In the genomic region with DNA sequence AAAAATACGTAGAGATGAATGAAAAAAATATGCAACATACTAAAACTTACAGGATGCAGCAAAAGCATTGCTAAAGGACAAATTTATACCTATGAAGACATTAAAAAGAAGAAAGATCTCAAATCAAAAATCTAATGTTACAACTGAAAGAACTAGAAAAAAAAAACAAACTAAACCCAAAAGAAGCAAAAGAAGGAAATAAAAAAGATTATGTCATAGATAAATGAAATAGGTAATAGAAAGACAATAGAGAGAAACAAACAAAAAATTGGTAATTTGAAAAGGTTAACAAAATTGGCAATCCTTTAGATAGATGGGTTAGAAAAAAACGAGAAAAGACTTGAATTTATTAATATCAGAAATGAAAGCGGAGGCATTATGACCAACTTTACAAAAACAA, we compare ENCODE assay signal across 21 cellular contexts.
"Had no signal": no experiment of that assay in that cellular context is flagged by ENCODE, and none has a peak within 500 bp of the region (broad histone marks: within the 10 kb centered on the region; RNA-seq: fewer than 3 reads in every experiment).

No MANE protein-coding gene starts in this region.

- H3K27ac ChIP-seq: coronary artery, dorsolateral prefrontal cortex, esophagus muscularis mucosa, foreskin keratinocyte, gastrocnemius medialis, heart left ventricle, hepatocyte, left lung, lower lobe of right lung had no signal

- FAIRE-seq: endothelial cell of umbilical vein had no signal

- H3K4me1 ChIP-seq: esophagus muscularis mucosa, foreskin keratinocyte, gastrocnemius medialis, heart left ventricle, left lung, lower lobe of right lung had no signal

- H3K27me3 ChIP-seq: dorsolateral prefrontal cortex, esophagus muscularis mucosa, foreskin keratinocyte, gastrocnemius medialis, heart left ventricle, hepatocyte, left lung had no signal

- H3K36me3 ChIP-seq: esophagus muscularis mucosa, gastrocnemius medialis, heart left ventricle, left lung, lower lobe of right lung had no signal

- H3K4me3 ChIP-seq: coronary artery, dorsolateral prefrontal cortex, esophagus muscularis mucosa, gastrocnemius medialis, heart left ventricle, hepatocyte, left lung, lower lobe of right lung, mucosa of descending colon had no signal

- ATAC-seq: effector memory CD8-positive, alpha-beta T cell; foreskin keratinocyte; gastrocnemius medialis; heart left ventricle; left cardiac atrium; left lung; left ventricle myocardium superior; lower lobe of right lung; mucosa of descending colon had no signal

- DNase-seq: dermis blood vessel endothelial cell; dorsolateral prefrontal cortex; effector CD8-positive, alpha-beta T cell; effector memory CD8-positive, alpha-beta T cell; foreskin keratinocyte; gastrocnemius medialis; heart left ventricle; hypothalamus; immature natural killer cell; islet precursor cell; left cardiac atrium; left lung; left ventricle myocardium superior; lower lobe of right lung; mesenchymal stem cell; mucosa of descending colon; naive B cell had no signal
